8 cellular contexts compared by ENCODE assay signal in the genomic region with DNA sequence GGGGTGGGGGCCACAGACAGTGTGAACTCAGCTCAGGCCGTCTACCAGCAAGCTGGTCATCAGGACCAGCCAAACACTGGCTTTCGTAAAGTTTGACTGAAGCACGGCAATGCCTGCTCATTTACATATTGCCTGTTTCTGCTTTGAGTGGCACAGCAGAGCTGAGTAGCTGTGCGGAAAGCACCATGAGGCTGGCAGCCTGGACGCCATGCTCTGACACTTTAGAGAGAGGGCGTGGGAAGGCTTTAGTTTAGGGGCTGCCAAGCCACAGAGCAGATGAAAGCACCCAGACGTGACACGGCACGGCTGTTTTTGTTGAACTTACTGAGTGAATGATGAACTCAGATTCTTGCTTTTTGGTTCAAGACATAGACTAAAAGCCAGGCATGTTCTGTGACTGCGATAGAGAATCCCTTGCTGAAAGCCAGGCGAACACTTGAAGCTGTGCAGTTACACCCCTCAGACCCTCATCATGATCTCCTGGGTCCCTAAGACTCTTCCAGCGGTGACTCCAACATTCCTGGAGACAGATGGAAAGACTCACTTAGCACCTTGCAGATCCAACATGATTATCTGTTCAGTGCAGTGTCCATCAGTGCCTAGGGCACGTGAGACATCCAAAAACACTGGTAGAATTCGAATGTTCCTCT.
DNase-seq lines count a peak whose midpoint lies in the region; ATAC-seq and TF ChIP-seq lines count a peak whose summit lies in the region.

No MANE protein-coding gene starts in this region.

- no peaks in the 10 kb centered on the region for H3K27me3 ChIP-seq in aorta (ENCODE audit: control insufficient read depth in 1 of 2, insufficient read depth in 2 of 2, low read length in 1 of 2)
- H3K27me3 ChIP-seq in mammary epithelial cell (ENCODE audit: insufficient read depth, low read length), result no peaks in the 10 kb centered on the region
- H3K27me3 ChIP-seq in MG63, result no peaks in the 10 kb centered on the region

- H3K79me2 ChIP-seq in mammary epithelial cell (ENCODE audit: insufficient read depth, low read length), result no peaks in the 10 kb centered on the region

- no peak overlapping the region for H3K9ac ChIP-seq in mammary epithelial cell (ENCODE audit: insufficient read depth, low read length)

- no peak overlapping the region for H2AFZ ChIP-seq in mammary epithelial cell (ENCODE audit: low read depth, low read length)

- intact Hi-C loops in aorta (cut with DNase I) (no loop called here), mammary epithelial cell (cut with micrococcal nuclease) (no loop called here)

- H3K4me1 ChIP-seq in aorta (ENCODE audit: control insufficient read depth in 1 of 2, insufficient read depth in 2 of 2, low read length in 2 of 2) (no peaks in the 10 kb centered on the region), mammary epithelial cell (ENCODE audit: insufficient read depth, low read length) (no peaks in the 10 kb centered on the region)

- no TSS peak for BruUV-seq in mammary epithelial cell (replicated peaks; lab: Mats Ljungman, UMichigan)

- H3K36me3 ChIP-seq in aorta (ENCODE audit: control insufficient read depth in 1 of 2, insufficient read depth in 2 of 2, low read length in 1 of 2), result peaks cover 0 to 4% of the 10 kb centered on the region in 2 donors
- no peaks in the 10 kb centered on the region for H3K36me3 ChIP-seq in mammary epithelial cell (ENCODE audit: insufficient read depth, low read length)
- peaks cover 8% of the 10 kb centered on the region for H3K36me3 ChIP-seq in MG63

- CTCF ChIA-PET in mammary epithelial cell (lab: Charles Lee; ENCODE audit: low non-redundant PET), result no interaction called here

- DNase-seq in AG09309 (ENCODE audit: low read depth), result peak; percentile 17
- peak; percentile 10 for DNase-seq in choroid plexus epithelial cell (ENCODE audit: low read depth)
- no peak for DNase-seq in aorta
- no peak for DNase-seq in NCI-H1092 (lab: John Stamatoyannopoulos, UW)
- DNase-seq in mammary epithelial cell, result no peak
- no peak for DNase-seq in MG63

- dilution Hi-C loops in mammary epithelial cell (cut with HindIII; ENCODE audit: low sequenced_read_pairs), result no loop called here

- no peak overlapping the region for H3K27ac ChIP-seq in aorta (ENCODE audit: low read depth in 1 of 2, low read length in 2 of 2)
- no peak overlapping the region for H3K27ac ChIP-seq in mammary epithelial cell (ENCODE audit: insufficient read depth, low read depth, low read length)

- ATAC-seq in GM19035 (IDR thresholded peaks at IDR 0.05; ENCODE audit: unreplicated experiment), result peak; percentile 95
- peak; percentile 92 for ATAC-seq in HG03103 (IDR thresholded peaks at IDR 0.05; ENCODE audit: low read depth, unreplicated experiment)
- peak; percentile 22 for ATAC-seq in aorta (ENCODE audit: low FRiP score)

- in situ Hi-C loops in mammary epithelial cell (cut with MboI; ENCODE audit: low sequenced_read_pairs in 2 of 2), result no loop called here

- TF ChIP-seq CTCF in AG09309 (IDR thresholded peaks at IDR 0.05; ENCODE audit: control insufficient read depth, insufficient read depth, low read depth, low read length, missing control alignments) (no peak), choroid plexus epithelial cell (conservative IDR thresholded peaks at IDR 0.05; ENCODE audit: low read depth, low read length) (no peak), mammary epithelial cell (conservative IDR thresholded peaks at IDR 0.05 in 1 of 2, IDR thresholded peaks at IDR 0.05 in 1 of 2; ENCODE audit: extremely low read depth in 1 of 2, insufficient read depth in 1 of 2, low read depth in 1 of 2, low read length in 2 of 2) (no peak)

- WGBS in aorta, 2 donors, result 44 to 52% methylated on average over 14 of the region's 14 CpGs
- WGBS in mammary epithelial cell (ENCODE audit: low coverage, missing lambda C conversion rate), result 59% methylated on average over 10 of the region's 14 CpGs

- no peaks in the 10 kb centered on the region for H4K20me1 ChIP-seq in mammary epithelial cell (ENCODE audit: insufficient read depth, low read length)

- H3K4me2 ChIP-seq in mammary epithelial cell (ENCODE audit: insufficient read depth, low read depth, low read length), result no peak overlapping the region

- H3K4me3 ChIP-seq in AG09309 (ENCODE audit: control insufficient read depth, low read depth, low read length) (no peak overlapping the region), choroid plexus epithelial cell (ENCODE audit: low read depth, low read length) (no peak overlapping the region), aorta (ENCODE audit: low read length in 2 of 2) (no peak overlapping the region), mammary epithelial cell (replicated peaks in 1 of 3; ENCODE audit: insufficient read depth in 1 of 3, low read depth in 2 of 3, low read length in 3 of 3) (no peak overlapping the region), MG63 (no peak overlapping the region)

- H3K9me3 ChIP-seq in aorta (ENCODE audit: control insufficient read depth, low read length) (no peaks in the 10 kb centered on the region), mammary epithelial cell (replicated peaks; ENCODE audit: insufficient read depth, low read length) (peaks cover 2% of the 10 kb centered on the region), MG63 (no peaks in the 10 kb centered on the region)

Comparison
In these comparisons a context has a peak if more than half of its experiments do, and no peak if none do; other contexts are left out.
1. DNase-seq: peak in AG09309 (single experiment) and choroid plexus epithelial cell (single experiment); none in aorta (0 of 2), NCI-H1092 (single experiment), mammary epithelial cell (single experiment) and MG63 (single experiment).
2. ATAC-seq: peak in every context shown above with its lines; median percentile 95 in GM19035; 92 in HG03103; 22 in aorta.